In the genomic region with DNA sequence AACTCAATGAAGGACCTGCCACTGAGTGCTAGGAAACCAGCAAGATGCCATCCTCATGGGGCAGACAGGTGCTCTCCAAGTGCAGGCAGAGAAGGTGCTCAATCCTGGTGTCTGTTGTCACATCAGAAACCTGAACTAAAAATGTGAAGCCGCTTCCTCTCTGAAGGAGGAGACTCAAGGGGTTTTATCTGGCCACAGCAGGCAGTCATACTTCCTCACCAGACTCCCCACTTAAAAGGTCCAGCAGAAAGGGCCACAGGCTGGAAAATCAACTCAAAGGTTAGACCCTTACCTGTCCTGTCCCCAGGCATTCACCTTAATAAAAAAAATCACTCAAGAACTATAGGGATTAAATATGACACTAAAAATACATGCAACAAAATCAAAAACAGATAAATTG, we compare ENCODE assay signal across 15 cellular contexts. TPM values are rescaled to one million over a fixed set of nuclear protein-coding genes. Genes with fewer than 3 reads are reported as not detected.
A peak's percentile ranks its signal among the peaks of the same experiment; 100 is the strongest.
DNase-seq lines count a peak whose midpoint lies in the region; FAIRE-seq and TF ChIP-seq lines count a peak whose summit lies in the region.
"Had no signal": no experiment of that assay in that cellular context is flagged by ENCODE, and none has a peak within 500 bp of the region (broad histone marks: within the 10 kb centered on the region; RNA-seq: fewer than 3 reads in every experiment).

No MANE protein-coding gene starts in this region.

- H3K9me3 Mint-ChIP-seq in CD14-positive monocyte, result no peaks in the 10 kb centered on the region
- no peaks in the 10 kb centered on the region for H3K9me3 Mint-ChIP-seq in activated CD4-positive, alpha-beta memory T cell treated with anti-CD3 and anti-CD28 coated beads, Interleukin-2, amount 10 ng/mL, durations not matched to agents 7 days and 5 days
- no peaks in the 10 kb centered on the region for H3K9me3 Mint-ChIP-seq in mesothelial cell of epicardium

- no peaks in the 10 kb centered on the region for H3F3A ChIP-seq in smooth muscle cell (ENCODE audit: low read depth)

- no peak overlapping the region for H3K9ac ChIP-seq in smooth muscle cell (ENCODE audit: low read depth)

- no peak overlapping the region for H3K27ac ChIP-seq in smooth muscle cell (ENCODE audit: low read depth)
- H3K27ac ChIP-seq: PC-9 had no signal

- H3K4me3 ChIP-seq in smooth muscle cell, result no peak overlapping the region
- H3K4me3 ChIP-seq: PC-9, skin epidermis had no signal

- DNase-seq in CD14-positive monocyte (ENCODE audit: low spot score), result peak; percentile 41
- no peak for DNase-seq in GM19239 (ENCODE audit: insufficient read length, low spot score)
- DNase-seq in activated CD4-positive, alpha-beta memory T cell treated with anti-CD3 and anti-CD28 coated beads, Interleukin-2, amount 10 ng/mL, durations not matched to agents 7 days and 5 days, result no peak
- DNase-seq in mesothelial cell of epicardium (ENCODE audit: low spot score in 2 of 2, unreplicated experiment in 2 of 2), result no peak
- DNase-seq in smooth muscle cell (lab: John Stamatoyannopoulos, UW; ENCODE audit: unreplicated experiment), result no peak
- no peak for DNase-seq in activated CD8-positive, alpha-beta memory T cell treated with anti-CD3 and anti-CD28 coated beads, Interleukin-2, amount 50 U/mL, for 48 hours
- DNase-seq in kidney glomerular epithelial cell (lab: John Stamatoyannopoulos, UW), result no peak
- DNase-seq in DMS53 treated with DMSO at 0.1 percent for 48 hours (lab: John Stamatoyannopoulos, UW; ENCODE audit: unreplicated experiment), result no peak
- DNase-seq: activated CD4-positive, CD25-positive, alpha-beta regulatory T cell treated with anti-CD3 and anti-CD28 coated beads, Interleukin-2, amount 50 U/mL, for 72 hours; DMS79 treated with DMSO at 0.1 percent for 48 hours; mesenchymal stem cell; NCI-H1105 treated with DMSO at 0.1 percent for 48 hours; PC-9 had no signal

- H3K36me3 Mint-ChIP-seq in CD14-positive monocyte, result peaks cover 43 to 57% of the 10 kb centered on the region in 2 donors
- peaks cover 56% of the 10 kb centered on the region for H3K36me3 Mint-ChIP-seq in activated CD4-positive, alpha-beta memory T cell treated with anti-CD3 and anti-CD28 coated beads, Interleukin-2, amount 10 ng/mL, durations not matched to agents 7 days and 5 days (ENCODE audit: low read depth)
- no peaks in the 10 kb centered on the region for H3K36me3 Mint-ChIP-seq in mesothelial cell of epicardium

- no peak overlapping the region for H2AFZ ChIP-seq in smooth muscle cell (ENCODE audit: low read depth)
- H2AFZ ChIP-seq: PC-9 had no signal

- no peak for TF ChIP-seq CTCF in CD14-positive monocyte (IDR thresholded peaks at IDR 0.05)
- no peak for TF ChIP-seq CTCF in mesothelial cell of epicardium (IDR thresholded peaks at IDR 0.05; ENCODE audit: unreplicated experiment)
- TF ChIP-seq CTCF in smooth muscle cell (IDR thresholded peaks at IDR 0.05; ENCODE audit: borderline replicate concordance, insufficient read depth, poor library complexity, severe bottlenecking), result no peak

- H3K4me1 ChIP-seq in smooth muscle cell (ENCODE audit: low read depth), result no peaks in the 10 kb centered on the region

- peak; percentile 91 for FAIRE-seq in GM19239 (lab: Jason Lieb, UNC)
- FAIRE-seq: bronchial epithelial cell had no signal

- H4K20me1 ChIP-seq in smooth muscle cell (ENCODE audit: low read depth), result peaks cover 88% of the 10 kb centered on the region

- CTCF ChIA-PET in activated CD4-positive, alpha-beta memory T cell treated with anti-CD3 and anti-CD28 coated beads, Interleukin-2, amount 10 ng/mL, durations not matched to agents 7 days and 5 days (lab: Charles Lee), result no interaction called here

- WGBS in smooth muscle cell (ENCODE audit: low lambda C conversion rate), result 87% methylated on average over 1 of the region's 1 CpG

- H3K9me3 ChIP-seq in smooth muscle cell (replicated peaks; ENCODE audit: low read depth), result no peaks in the 10 kb centered on the region

- H3K27ac Mint-ChIP-seq in CD14-positive monocyte (peak overlapping the region; percentile 21 to 88 (median 70)), mesothelial cell of epicardium (peak overlapping the region; percentile 52)
- peak overlapping the region; percentile 89 for H3K27ac Mint-ChIP-seq in activated CD4-positive, alpha-beta memory T cell treated with anti-CD3 and anti-CD28 coated beads, Interleukin-2, amount 10 ng/mL, durations not matched to agents 7 days and 5 days

- peaks cover 87% of the 10 kb centered on the region for H3K79me2 ChIP-seq in smooth muscle cell (ENCODE audit: low read depth)

- no peaks in the 10 kb centered on the region for H3K36me3 ChIP-seq in smooth muscle cell (ENCODE audit: low read depth)

- peaks cover 84% of the 10 kb centered on the region for H3K4me1 Mint-ChIP-seq in CD14-positive monocyte
- peaks cover 82% of the 10 kb centered on the region for H3K4me1 Mint-ChIP-seq in activated CD4-positive, alpha-beta memory T cell treated with anti-CD3 and anti-CD28 coated beads, Interleukin-2, amount 10 ng/mL, durations not matched to agents 7 days and 5 days
- H3K4me1 Mint-ChIP-seq in mesothelial cell of epicardium, result peaks cover 50% of the 10 kb centered on the region

- POLR2A ChIA-PET in activated CD4-positive, alpha-beta memory T cell treated with anti-CD3 and anti-CD28 coated beads, Interleukin-2, amount 10 ng/mL, durations not matched to agents 7 days and 5 days (lab: Charles Lee), result interaction anchor here (0.7 to 4.3 kb wide), 3 partner anchors 13 to 23 kb away, joined by 3 to 15 read pairs (median 3); no protein-coding TSS in a partner anchor

- intact Hi-C loops in CD14-positive monocyte (cut with micrococcal nuclease), result loop anchor here in 1 of 2 donors (10.0 kb wide), 2 partner anchors 253 to 277 kb away; partner anchors contain the start of gene ALS2CL

- no peaks in the 10 kb centered on the region for H3K27me3 ChIP-seq in smooth muscle cell (ENCODE audit: low read depth)

- peak overlapping the region in 1 of 2 donors; percentile 53 for H3K4me3 Mint-ChIP-seq in CD14-positive monocyte
- H3K4me3 Mint-ChIP-seq in activated CD4-positive, alpha-beta memory T cell treated with anti-CD3 and anti-CD28 coated beads, Interleukin-2, amount 10 ng/mL, durations not matched to agents 7 days and 5 days, result peak overlapping the region; percentile 47
- no peak overlapping the region for H3K4me3 Mint-ChIP-seq in mesothelial cell of epicardium

- H3K4me2 ChIP-seq in smooth muscle cell, result no peak overlapping the region
- H3K4me2 ChIP-seq: PC-9 had no signal

- H3K27me3 Mint-ChIP-seq in CD14-positive monocyte (ENCODE audit: low read depth in 3 of 3), result no peaks in the 10 kb centered on the region
- no peaks in the 10 kb centered on the region for H3K27me3 Mint-ChIP-seq in activated CD4-positive, alpha-beta memory T cell treated with anti-CD3 and anti-CD28 coated beads, Interleukin-2, amount 10 ng/mL, durations not matched to agents 7 days and 5 days
- H3K27me3 Mint-ChIP-seq in mesothelial cell of epicardium (ENCODE audit: low read depth), result no peaks in the 10 kb centered on the region

RNA-seq across cellular contexts. Expression of gene CCDC12, which starts 4.8 kb away (rescaled TPM):
- polyA plus RNA-seq in CD14-positive monocyte (10 to 100 TPM; 50.1 to 55.8 TPM), smooth muscle cell (52.4 and 69.0 TPM in 2 replicates)
- 10 to 100 TPM; 55.0 to 56.7 TPM for total RNA-seq in activated CD4-positive, alpha-beta memory T cell treated with anti-CD3 and anti-CD28 coated beads, Interleukin-2, amount 10 ng/mL, durations not matched to agents 7 days and 5 days
- total RNA-seq in mesothelial cell of epicardium (49.7 to 52.4 TPM (median 50.5 TPM) in 3 replicates), smooth muscle cell (12.5 and 23.9 TPM in 2 replicates)

RNA-seq across cellular contexts. Expression of gene NBEAL2, which starts 7.7 kb away (rescaled TPM):
- polyA plus RNA-seq in CD14-positive monocyte, result 10 to 100 TPM; 10.4 to 17.3 TPM
- total RNA-seq in activated CD4-positive, alpha-beta memory T cell treated with anti-CD3 and anti-CD28 coated beads, Interleukin-2, amount 10 ng/mL, durations not matched to agents 7 days and 5 days, result 100 to 1,000 TPM; 254 to 267 TPM
- 83.5 to 86.9 TPM (median 84.2 TPM) in 3 replicates for total RNA-seq in mesothelial cell of epicardium
- 11.0 and 11.9 TPM in 2 replicates for total RNA-seq in smooth muscle cell
- polyA plus RNA-seq in smooth muscle cell, result 4.1 and 26.8 TPM in 2 replicates
